In genomic region chr16:60771138-60771537, GRCh38 we compare ENCODE assay signal across 17 cellular contexts.
"Had no signal": no experiment of that assay in that cellular context is flagged by ENCODE, and none has a peak within 500 bp of the region (broad histone marks: within the 10 kb centered on the region; RNA-seq: fewer than 3 reads in every experiment).

No MANE protein-coding gene starts in this region.

- H3K27ac ChIP-seq: heart left ventricle, left ventricle myocardium inferior had no signal

- H3K27me3 ChIP-seq: heart left ventricle had no signal

- H3K4me3 ChIP-seq: heart left ventricle, left ventricle myocardium inferior had no signal

- H3K4me1 ChIP-seq: heart left ventricle, left ventricle myocardium inferior had no signal

- ATAC-seq: activated CD8-positive, alpha-beta T cell treated with anti-CD3 and anti-CD28 coated beads for 36 hours; heart left ventricle had no signal

- DNase-seq: activated CD4-positive, alpha-beta T cell treated with anti-CD3 and anti-CD28 coated beads for 48 hours; activated CD4-positive, CD25-positive, alpha-beta regulatory T cell; activated CD8-positive, alpha-beta T cell treated with anti-CD3 and anti-CD28 coated beads for 36 hours; activated naive CD4-positive, alpha-beta T cell treated with anti-CD3 and anti-CD28 coated beads for 36 hours; activated T-cell treated with anti-CD3 and anti-CD28 coated beads, Interleukin-2, amount 50 U/mL, for 24 hours; caudate nucleus; erythroblast; foreskin melanocyte; heart left ventricle; immature natural killer cell; kidney glomerular epithelial cell; left ventricle myocardium inferior; nephron progenitor cell; occipital lobe; posterior cingulate gyrus; stimulated activated CD8-positive, alpha-beta memory T cell treated with anti-CD3 and anti-CD28 coated beads, Interleukin-4, amount 100 ng/mL, for 48 hours; stimulated activated naive CD4-positive, alpha-beta T cell had no signal

- H3K36me3 ChIP-seq: heart left ventricle, left ventricle myocardium inferior had no signal
